ENCODE assay signal across 1 cellular context in the genomic region with DNA sequence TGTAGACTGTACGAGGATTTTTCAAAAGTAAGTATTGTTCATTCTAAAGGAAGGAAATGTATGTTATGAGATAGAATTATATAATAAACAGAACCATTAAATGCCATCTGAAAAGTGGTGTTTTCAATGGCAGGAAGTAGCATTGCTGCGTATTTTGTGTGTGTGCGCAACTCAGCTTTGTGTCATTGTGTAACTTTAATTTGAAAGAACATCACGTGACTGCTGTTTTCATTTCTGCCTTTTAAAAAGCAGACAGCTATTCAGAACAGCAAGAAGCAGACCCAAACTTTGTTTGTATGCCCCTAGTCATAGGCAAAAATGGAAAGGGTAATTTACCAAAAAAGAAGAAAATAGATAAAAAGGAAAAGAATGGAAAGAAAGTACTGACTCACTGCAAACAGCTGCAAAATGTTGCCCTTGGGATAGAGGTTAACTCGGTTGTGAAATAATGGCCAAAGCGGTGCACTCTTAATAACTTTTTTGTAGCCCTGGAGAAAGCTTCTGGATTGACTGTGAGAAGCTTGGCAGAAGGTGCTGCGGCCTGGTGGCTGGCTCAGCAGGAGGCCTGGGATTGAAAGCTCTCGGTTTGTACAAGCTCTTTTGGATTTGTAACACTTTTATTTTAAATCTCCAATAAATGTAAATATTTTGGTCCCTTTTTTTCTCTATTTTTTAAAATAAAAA.
TF ChIP-seq lines count a peak whose summit lies in the region.

No MANE protein-coding gene starts in this region.

TF ChIP-seq in SK-N-SH, 30 proteins besides CTCF, POLR2A, EP300 and RAD21 (continued from another document):
- TF ChIP-seq, protein P1, sequence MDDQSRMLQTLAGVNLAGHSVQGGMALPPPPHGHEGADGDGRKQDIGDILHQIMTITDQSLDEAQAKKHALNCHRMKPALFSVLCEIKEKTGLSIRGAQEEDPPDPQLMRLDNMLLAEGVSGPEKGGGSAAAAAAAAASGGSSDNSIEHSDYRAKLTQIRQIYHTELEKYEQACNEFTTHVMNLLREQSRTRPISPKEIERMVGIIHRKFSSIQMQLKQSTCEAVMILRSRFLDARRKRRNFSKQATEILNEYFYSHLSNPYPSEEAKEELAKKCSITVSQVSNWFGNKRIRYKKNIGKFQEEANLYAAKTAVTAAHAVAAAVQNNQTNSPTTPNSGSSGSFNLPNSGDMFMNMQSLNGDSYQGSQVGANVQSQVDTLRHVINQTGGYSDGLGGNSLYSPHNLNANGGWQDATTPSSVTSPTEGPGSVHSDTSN (IDR thresholded peaks at IDR 0.05), result no peak
- TF ChIP-seq ELF1 (IDR thresholded peaks at IDR 0.05) (no peak), FOSL2 (IDR thresholded peaks at IDR 0.05; ENCODE audit: borderline replicate concordance, low read depth) (no peak)
- TF ChIP-seq, protein P2, sequence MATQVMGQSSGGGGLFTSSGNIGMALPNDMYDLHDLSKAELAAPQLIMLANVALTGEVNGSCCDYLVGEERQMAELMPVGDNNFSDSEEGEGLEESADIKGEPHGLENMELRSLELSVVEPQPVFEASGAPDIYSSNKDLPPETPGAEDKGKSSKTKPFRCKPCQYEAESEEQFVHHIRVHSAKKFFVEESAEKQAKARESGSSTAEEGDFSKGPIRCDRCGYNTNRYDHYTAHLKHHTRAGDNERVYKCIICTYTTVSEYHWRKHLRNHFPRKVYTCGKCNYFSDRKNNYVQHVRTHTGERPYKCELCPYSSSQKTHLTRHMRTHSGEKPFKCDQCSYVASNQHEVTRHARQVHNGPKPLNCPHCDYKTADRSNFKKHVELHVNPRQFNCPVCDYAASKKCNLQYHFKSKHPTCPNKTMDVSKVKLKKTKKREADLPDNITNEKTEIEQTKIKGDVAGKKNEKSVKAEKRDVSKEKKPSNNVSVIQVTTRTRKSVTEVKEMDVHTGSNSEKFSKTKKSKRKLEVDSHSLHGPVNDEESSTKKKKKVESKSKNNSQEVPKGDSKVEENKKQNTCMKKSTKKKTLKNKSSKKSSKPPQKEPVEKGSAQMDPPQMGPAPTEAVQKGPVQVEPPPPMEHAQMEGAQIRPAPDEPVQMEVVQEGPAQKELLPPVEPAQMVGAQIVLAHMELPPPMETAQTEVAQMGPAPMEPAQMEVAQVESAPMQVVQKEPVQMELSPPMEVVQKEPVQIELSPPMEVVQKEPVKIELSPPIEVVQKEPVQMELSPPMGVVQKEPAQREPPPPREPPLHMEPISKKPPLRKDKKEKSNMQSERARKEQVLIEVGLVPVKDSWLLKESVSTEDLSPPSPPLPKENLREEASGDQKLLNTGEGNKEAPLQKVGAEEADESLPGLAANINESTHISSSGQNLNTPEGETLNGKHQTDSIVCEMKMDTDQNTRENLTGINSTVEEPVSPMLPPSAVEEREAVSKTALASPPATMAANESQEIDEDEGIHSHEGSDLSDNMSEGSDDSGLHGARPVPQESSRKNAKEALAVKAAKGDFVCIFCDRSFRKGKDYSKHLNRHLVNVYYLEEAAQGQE (IDR thresholded peaks at IDR 0.05; ENCODE audit: low read depth, low read length), result no peak
- TF ChIP-seq, protein P3, sequence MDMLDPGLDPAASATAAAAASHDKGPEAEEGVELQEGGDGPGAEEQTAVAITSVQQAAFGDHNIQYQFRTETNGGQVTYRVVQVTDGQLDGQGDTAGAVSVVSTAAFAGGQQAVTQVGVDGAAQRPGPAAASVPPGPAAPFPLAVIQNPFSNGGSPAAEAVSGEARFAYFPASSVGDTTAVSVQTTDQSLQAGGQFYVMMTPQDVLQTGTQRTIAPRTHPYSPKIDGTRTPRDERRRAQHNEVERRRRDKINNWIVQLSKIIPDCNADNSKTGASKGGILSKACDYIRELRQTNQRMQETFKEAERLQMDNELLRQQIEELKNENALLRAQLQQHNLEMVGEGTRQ (IDR thresholded peaks at IDR 0.05; ENCODE audit: borderline replicate concordance, low read depth, low read length), result no peak
